Comparison of ENCODE assay signal across 8 cellular contexts in genomic region chr7:135211179-135211945, GRCh38. TPM values are rescaled to one million over a fixed set of nuclear protein-coding genes. Genes with fewer than 3 reads are reported as not detected.
DNase-seq lines count a peak whose midpoint lies in the region; ATAC-seq and TF ChIP-seq lines count a peak whose summit lies in the region.

TSS of gene WDR91 (minus strand) at chr7:135211526. CDS start at chr7:135211502, 24 bp downstream.

- POLR2A ChIA-PET in Panc1 (lab: Charles Lee): no interaction called here

- no peaks in the 10 kb centered on the region for H3K27me3 ChIP-seq in DND-41 (ENCODE audit: insufficient read depth, low read length, poor library complexity)
- no peaks in the 10 kb centered on the region for H3K27me3 ChIP-seq in Panc1 (ENCODE audit: control insufficient read depth, insufficient read depth, low read length)

- CTCF ChIA-PET in Panc1 (lab: Charles Lee): no interaction called here

- peak within 1 kb of the TSS; percentile 70 for H3K27ac ChIP-seq in DND-41 (ENCODE audit: low read length)
- peak within 1 kb of the TSS; percentile 47 for H3K27ac ChIP-seq in KOPT-K1 (ENCODE audit: low read depth, low read length, poor library complexity, severe bottlenecking)
- H3K27ac ChIP-seq in Panc1 (ENCODE audit: low read length): peak within 1 kb of the TSS; percentile 73

- H3K4me1 Mint-ChIP-seq in activated T-cell treated with anti-CD3 and anti-CD28 coated beads, Interleukin-2, amount 50 U/mL, for 4 hours (ENCODE audit: low read depth): peaks cover 36% of the 10 kb centered on the region

- no peaks in the 10 kb centered on the region for H4K20me1 ChIP-seq in DND-41 (ENCODE audit: insufficient read depth, low read length)

- peak within 1 kb of the TSS; percentile 96 for H3K4me3 Mint-ChIP-seq in activated T-cell treated with anti-CD3 and anti-CD28 coated beads, Interleukin-2, amount 50 U/mL, for 4 hours

- H3K4me3 ChIP-seq in DND-41 (ENCODE audit: low read depth in 1 of 2, low read length in 2 of 2) (peak within 1 kb of the TSS; percentile 39 to 72; a peak in 3 of 4 replicates), Panc1 (ENCODE audit: low read depth in 2 of 2, low read length in 2 of 2) (peak within 1 kb of the TSS; percentile 81 to 86)

- intact Hi-C loops in Panc1 (cut with micrococcal nuclease; ENCODE audit: unreplicated experiment): no loop called here

- no peaks in the 10 kb centered on the region for H3K36me3 ChIP-seq in DND-41 (ENCODE audit: insufficient read depth, low read length)
- H3K36me3 ChIP-seq in KOPT-K1 (ENCODE audit: insufficient read depth, low read length): no peaks in the 10 kb centered on the region
- no peaks in the 10 kb centered on the region for H3K36me3 ChIP-seq in Panc1 (ENCODE audit: control insufficient read depth, insufficient read depth, low read length)

- H3K9me3 ChIP-seq in DND-41 (ENCODE audit: insufficient read depth, low read length, severe bottlenecking) (no peaks in the 10 kb centered on the region), KOPT-K1 (ENCODE audit: insufficient read depth, low read length, poor library complexity, severe bottlenecking) (no peaks in the 10 kb centered on the region), Panc1 (ENCODE audit: control insufficient read depth, insufficient read depth, low read depth, low read length) (no peaks in the 10 kb centered on the region)

- H3K27me3 Mint-ChIP-seq in activated T-cell treated with anti-CD3 and anti-CD28 coated beads, Interleukin-2, amount 50 U/mL, for 4 hours (ENCODE audit: low read depth): no peaks in the 10 kb centered on the region

- peak within 1 kb of the TSS; percentile 100 for H3K4me2 ChIP-seq in DND-41 (ENCODE audit: insufficient read depth, low read length)

- peaks cover under 1% of the 10 kb centered on the region for H3K36me3 Mint-ChIP-seq in activated T-cell treated with anti-CD3 and anti-CD28 coated beads, Interleukin-2, amount 50 U/mL, for 4 hours (ENCODE audit: insufficient read depth)

- BruUV-seq in Panc1 (replicated peaks; lab: Mats Ljungman, UMichigan): no TSS peak

- H3K4me1 ChIP-seq in DND-41 (ENCODE audit: insufficient read depth, low read length): peaks cover 15% of the 10 kb centered on the region
- H3K4me1 ChIP-seq in Panc1 (ENCODE audit: control insufficient read depth, insufficient read depth, low read length): peaks cover 4% of the 10 kb centered on the region

- TF ChIP-seq CTCF in DND-41 (IDR thresholded peaks at IDR 0.05; ENCODE audit: borderline replicate concordance, extremely low read depth, low read length, poor library complexity, severe bottlenecking) (peak; percentile 25), Panc1 (IDR thresholded peaks at IDR 0.05) (no peak)

- in situ Hi-C loops in Panc1 (cut with HindIII; ENCODE audit: low pct_unique_long_range_greater_than_20kb, low sequenced_read_pairs): no loop called here

- ATAC-seq in DND-41 (ENCODE audit: insufficient read depth, low read depth): peak; percentile 90
- ATAC-seq in GM21825 (IDR thresholded peaks at IDR 0.05; ENCODE audit: unreplicated experiment): peak; percentile 78
- peak; percentile 97 for ATAC-seq in Panc1
- peak; percentile 93 to 96 for ATAC-seq in activated T-cell treated with anti-CD3 and anti-CD28 coated beads, Interleukin-2, amount 50 U/mL, for 4 hours
- ATAC-seq in esophagus mucosa: peak; percentile 96

- no peaks in the 10 kb centered on the region for H3K9me3 Mint-ChIP-seq in activated T-cell treated with anti-CD3 and anti-CD28 coated beads, Interleukin-2, amount 50 U/mL, for 4 hours

- no peaks in the 10 kb centered on the region for H3K79me2 ChIP-seq in DND-41 (ENCODE audit: insufficient read depth, low read length)

- H3K9ac ChIP-seq in DND-41 (ENCODE audit: low read depth, low read length): peak within 1 kb of the TSS; percentile 65

- DNase-seq in DND-41: peak; percentile 96
- DNase-seq in Panc1 (ENCODE audit: low read depth, low spot score): peak; percentile 58
- peak; percentile 97 for DNase-seq in activated T-cell treated with anti-CD3 and anti-CD28 coated beads, Interleukin-2, amount 50 U/mL, for 4 hours
- DNase-seq in myocyte (ENCODE audit: low read depth): peak; percentile 96
- peak; percentile 90 to 96 for DNase-seq in stimulated activated CD8-positive, alpha-beta memory T cell treated with anti-CD3 and anti-CD28 coated beads, Interleukin-7, amount 100 ng/mL, for 48 hours (ENCODE audit: extremely low read depth in 1 of 2, low read depth in 1 of 2)

- peak within 1 kb of the TSS; percentile 99 for H2AFZ ChIP-seq in DND-41 (ENCODE audit: low read depth, low read length)

RNA-seq across cellular contexts. Expression of gene WDR91, which starts in this region (rescaled TPM):
- total RNA-seq in Panc1 (2021; ENCODE audit: unreplicated experiment) (8.8 TPM), esophagus mucosa (28.8 TPM), myocyte (5.9 and 7.0 TPM in 2 replicates)
- polyA plus RNA-seq in Panc1 (2012; ENCODE audit: insufficient read length): 10.3 TPM
- 10 to 100 TPM; 17.9 to 20.1 (median 19.7) TPM for total RNA-seq in activated T-cell treated with anti-CD3 and anti-CD28 coated beads, Interleukin-2, amount 50 U/mL, for 4 hours
- polyA plus RNA-seq in myocyte (2012): 7.4 TPM

Comparison
In these comparisons a context has a peak if more than half of its experiments do, and no peak if none do; other contexts are left out.
1. Peak in every context shown above with its lines: DNase-seq, ATAC-seq, H3K4me3 ChIP-seq and H3K27ac ChIP-seq.